Comparison of ENCODE assay signal across 8 cellular contexts in genomic region chr15:67520276-67520975, GRCh38. TPM values are rescaled to one million over a fixed set of nuclear protein-coding genes. Genes with fewer than 3 reads are reported as not detected.
DNase-seq lines count a peak whose midpoint lies in the region; TF ChIP-seq lines count a peak whose summit lies in the region.

No MANE protein-coding gene starts in this region.

- 16 to 20% methylated on average over 20 to 21 of the region's 22 CpGs for WGBS in esophagus squamous epithelium, 2 donors

- peak overlapping the region; percentile 68 to 98 (median 88) for H3K4me3 ChIP-seq in esophagus squamous epithelium

- peak overlapping the region; percentile 69 for H3K27ac Mint-ChIP-seq in osteocyte (ENCODE audit: unreplicated experiment)

- H3K4me1 ChIP-seq in esophagus squamous epithelium: peaks cover 6 to 44% (median 9%) of the 10 kb centered on the region in 3 donors

- H3K27ac ChIP-seq in RWPE1 (peak overlapping the region; percentile 97), esophagus squamous epithelium (peak overlapping the region; percentile 92 to 98 (median 96))

- POLR2A ChIA-PET in RWPE1 (lab: Yijun Ruan, JAX; ENCODE audit: low non-redundant PET): interaction anchor here (0.6 kb wide), 2 partner anchors 444 to 590 kb away, joined by 3 to 4 read pairs; no protein-coding TSS in a partner anchor

- peaks cover 6% of the 10 kb centered on the region for H3K36me3 Mint-ChIP-seq in osteocyte (ENCODE audit: unreplicated experiment)

- DNase-seq in activated T-cell treated with anti-CD3 and anti-CD28 coated beads for 4 hours (peak; percentile 1), RWPE1 (ENCODE audit: low spot score) (no peak), esophagus squamous epithelium (lab: John Stamatoyannopoulos, UW) (no peak), osteocyte (ENCODE audit: extremely low spot score, unreplicated experiment) (no peak), GM19240 (ENCODE audit: insufficient read length, low spot score) (no peak), DMS 273 treated with DMSO at 0.1 percent for 48 hours (lab: John Stamatoyannopoulos, UW) (no peak), H4 (ENCODE audit: low spot score) (no peak)
- DNase-seq in activated T-cell treated with anti-CD3 and anti-CD28 coated beads, Interleukin-2, amount 50 U/mL, for 1 hour: no peak

- CTCF ChIA-PET in RWPE1 (lab: Yijun Ruan, JAX): interaction anchor here (0.7 kb wide), 1 partner anchor 25 kb away, joined by 3 read pairs; no protein-coding TSS in a partner anchor

- no peaks in the 10 kb centered on the region for H3K27me3 Mint-ChIP-seq in osteocyte (ENCODE audit: unreplicated experiment)

- H3K9me3 ChIP-seq in esophagus squamous epithelium: no peaks in the 10 kb centered on the region

- H3K4me3 Mint-ChIP-seq in osteocyte (ENCODE audit: unreplicated experiment): peak overlapping the region; percentile 73

- peaks cover 28% of the 10 kb centered on the region for H3K4me1 Mint-ChIP-seq in osteocyte (ENCODE audit: unreplicated experiment)

- TF ChIP-seq POLR2A in esophagus squamous epithelium (IDR thresholded peaks at IDR 0.05): no peak

- no peak for TF ChIP-seq CTCF in RWPE1 (conservative IDR thresholded peaks at IDR 0.05; ENCODE audit: low read depth)
- no peak for TF ChIP-seq CTCF in esophagus squamous epithelium (IDR thresholded peaks at IDR 0.05)
- TF ChIP-seq CTCF in osteocyte (IDR thresholded peaks at IDR 0.05): no peak

- no peaks in the 10 kb centered on the region for H3K27me3 ChIP-seq in esophagus squamous epithelium

- intact Hi-C loops in esophagus squamous epithelium (cut with DNase I): loop anchor here (5.0 kb wide), 1 partner anchor 317 kb away; no protein-coding TSS in a partner anchor

- peaks cover 0 to 7% (median 0%) of the 10 kb centered on the region in 3 donors for H3K36me3 ChIP-seq in esophagus squamous epithelium

- H3K9me3 Mint-ChIP-seq in osteocyte (ENCODE audit: unreplicated experiment): no peaks in the 10 kb centered on the region

RNA-seq across cellular contexts. Expression of gene C15orf61, which starts 0.5 kb away (rescaled TPM):
- 1 to 10 TPM; 2.0 to 9.0 (median 3.5) TPM for total RNA-seq in esophagus squamous epithelium
- 4.3 and 4.8 TPM in 2 replicates for total RNA-seq in osteocyte
- total RNA-seq in H4 (2014; rRNA removed; shearing (Covaris generic)): 2.4 and 2.5 TPM in 2 replicates

RNA-seq across cellular contexts. Expression of gene MAP2K5, which starts 22.1 kb away (rescaled TPM):
- total RNA-seq in esophagus squamous epithelium (1 to 10 TPM; 5.8 to 8.0 (median 7.0) TPM), osteocyte (26.1 and 26.9 TPM in 2 replicates)
- total RNA-seq in H4 (2014; rRNA removed; shearing (Covaris generic)): 6.6 and 9.4 TPM in 2 replicates
